ENCODE assay signal across 1 cellular context in the genomic region with DNA sequence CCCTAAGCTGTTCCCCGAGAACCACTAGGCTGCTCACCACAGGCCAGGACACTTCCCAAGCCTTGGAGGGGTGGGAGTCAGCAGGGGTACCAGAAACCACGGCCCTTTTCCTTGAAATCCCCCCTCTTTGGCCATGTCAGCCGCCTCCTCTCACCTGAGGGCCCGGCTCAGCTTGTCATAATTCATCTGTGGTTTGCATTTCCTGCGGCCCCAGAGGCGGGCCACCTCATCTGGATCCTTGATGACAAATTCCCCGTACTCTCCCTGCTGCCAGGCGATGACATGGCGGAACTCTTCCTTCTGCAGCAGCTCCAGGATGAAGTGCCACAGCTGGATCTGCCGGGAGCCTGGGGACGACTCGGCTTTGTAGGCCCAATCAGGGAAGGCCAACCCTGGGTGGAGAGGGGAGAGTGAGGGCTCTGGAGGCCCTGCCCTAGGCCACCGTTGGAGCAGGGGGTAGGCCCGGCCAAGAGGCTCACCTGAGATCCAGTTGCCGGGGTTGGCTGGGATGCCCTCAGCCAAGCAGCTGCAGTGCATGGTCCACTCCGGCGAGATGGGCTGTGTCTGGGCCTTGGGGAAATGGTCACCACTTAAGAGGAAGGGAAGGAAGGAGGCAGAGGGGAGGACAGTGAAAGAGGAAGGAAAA.
A peak's percentile ranks its signal among the peaks of the same experiment; 100 is the strongest.
TF ChIP-seq lines count a peak whose summit lies in the region.

No MANE protein-coding gene starts in this region.

TF ChIP-seq in GM12878, 131 proteins besides CTCF, POLR2A, EP300 and RAD21:
- peak; percentile 60; the same call in 1 of the 2 replicates for TF ChIP-seq HDGF (IDR thresholded peaks at IDR 0.05)
